In the genomic region with DNA sequence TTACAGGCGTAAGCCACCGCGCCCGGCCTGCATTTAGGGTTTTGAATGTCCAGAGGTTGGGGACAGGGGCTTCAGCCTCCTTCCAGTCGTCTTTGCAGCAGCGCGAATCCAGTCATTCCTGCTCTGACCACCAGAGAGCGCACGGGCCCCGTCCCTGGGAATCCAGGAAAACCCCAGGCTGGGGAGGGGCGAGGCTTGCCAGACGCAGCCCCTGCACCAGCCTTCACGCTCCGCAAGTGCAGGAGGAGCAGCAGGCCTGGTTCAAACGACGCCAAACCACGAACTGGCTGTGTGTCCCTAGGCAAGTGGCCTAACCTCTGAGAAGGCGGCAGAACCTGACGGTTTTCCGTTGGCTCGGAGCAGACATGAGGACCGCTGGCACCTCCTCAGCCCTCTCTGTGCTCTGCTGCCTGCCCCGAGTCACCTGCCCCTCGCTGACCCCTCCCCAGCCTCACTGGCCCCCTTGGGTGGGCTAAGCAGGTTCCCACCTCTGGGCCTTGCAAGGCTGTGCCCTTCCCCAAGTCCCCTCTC, we compare ENCODE assay signal across 8 cellular contexts. TPM values are rescaled to one million over a fixed set of nuclear protein-coding genes. Genes with fewer than 3 reads are reported as not detected.
A peak's percentile ranks its signal among the peaks of the same experiment; 100 is the strongest.
DNase-seq lines count a peak whose midpoint lies in the region; ATAC-seq and TF ChIP-seq lines count a peak whose summit lies in the region.

No MANE protein-coding gene starts in this region.

- H3K27me3 ChIP-seq in skeletal muscle satellite cell (ENCODE audit: control insufficient read depth, insufficient read depth, low read length), result no peaks in the 10 kb centered on the region

- no peak for ATAC-seq in GM19023 (IDR thresholded peaks at IDR 0.05; ENCODE audit: unreplicated experiment)
- no peak for ATAC-seq in GM18907 (IDR thresholded peaks at IDR 0.05; ENCODE audit: unreplicated experiment)

- TF ChIP-seq CTCF in GM12873 (IDR thresholded peaks at IDR 0.05; ENCODE audit: insufficient read depth, low read depth, low read length, missing control alignments), result peak; percentile 91

- DNase-seq in NCI-H1930 (lab: John Stamatoyannopoulos, UW), result peak; percentile 51 to 74
- peak; percentile 77 for DNase-seq in T1000 (lab: John Stamatoyannopoulos, UW)
- peak; percentile 93 for DNase-seq in astrocyte of the hippocampus (ENCODE audit: low read depth, low spot score)
- peak; percentile 50 for DNase-seq in iPS DF 19.7 (ENCODE audit: low read depth, low spot score)

- H3K36me3 ChIP-seq in skeletal muscle satellite cell (ENCODE audit: insufficient read depth, low read length), result no peaks in the 10 kb centered on the region

- peaks cover 31% of the 10 kb centered on the region for H3K4me1 ChIP-seq in skeletal muscle satellite cell (ENCODE audit: control insufficient read depth, insufficient read depth, low read length)

- peak overlapping the region; percentile 67 for H3K4me3 ChIP-seq in skeletal muscle satellite cell (ENCODE audit: low read length)

- no peak overlapping the region for H3K9ac ChIP-seq in skeletal muscle satellite cell (ENCODE audit: low read depth, low read length)

- no peaks in the 10 kb centered on the region for H3K9me3 ChIP-seq in skeletal muscle satellite cell (replicated peaks; ENCODE audit: low read length)

- H3K4me2 ChIP-seq in skeletal muscle satellite cell (ENCODE audit: low read length), result peak overlapping the region; percentile 92

RNA-seq across cellular contexts. Expression of a gene that starts 2.0 kb away (rescaled TPM):
- total RNA-seq in skeletal muscle satellite cell (2012; rRNA removed), result 55.8 and 70.8 TPM in 2 replicates

RNA-seq across cellular contexts. Expression of a gene that starts 11.2 kb away (rescaled TPM):
- total RNA-seq in skeletal muscle satellite cell (2012; rRNA removed), result 32.2 and 166 TPM in 2 replicates

RNA-seq across cellular contexts. Expression of a gene that starts 25.3 kb away (rescaled TPM):
- total RNA-seq in skeletal muscle satellite cell (2012; rRNA removed), result 0.44 TPM in 1 of 2 replicates, not detected in the other

RNA-seq across cellular contexts. Expression of a gene that starts 30.3 kb away (rescaled TPM):
- not detected in 2 replicates for total RNA-seq in skeletal muscle satellite cell (2012; rRNA removed)

RNA-seq across cellular contexts. Expression of a gene that starts 31.6 kb away (rescaled TPM):
- total RNA-seq in skeletal muscle satellite cell (2012; rRNA removed), result 39.8 and 40.0 TPM in 2 replicates
